In the genomic region with DNA sequence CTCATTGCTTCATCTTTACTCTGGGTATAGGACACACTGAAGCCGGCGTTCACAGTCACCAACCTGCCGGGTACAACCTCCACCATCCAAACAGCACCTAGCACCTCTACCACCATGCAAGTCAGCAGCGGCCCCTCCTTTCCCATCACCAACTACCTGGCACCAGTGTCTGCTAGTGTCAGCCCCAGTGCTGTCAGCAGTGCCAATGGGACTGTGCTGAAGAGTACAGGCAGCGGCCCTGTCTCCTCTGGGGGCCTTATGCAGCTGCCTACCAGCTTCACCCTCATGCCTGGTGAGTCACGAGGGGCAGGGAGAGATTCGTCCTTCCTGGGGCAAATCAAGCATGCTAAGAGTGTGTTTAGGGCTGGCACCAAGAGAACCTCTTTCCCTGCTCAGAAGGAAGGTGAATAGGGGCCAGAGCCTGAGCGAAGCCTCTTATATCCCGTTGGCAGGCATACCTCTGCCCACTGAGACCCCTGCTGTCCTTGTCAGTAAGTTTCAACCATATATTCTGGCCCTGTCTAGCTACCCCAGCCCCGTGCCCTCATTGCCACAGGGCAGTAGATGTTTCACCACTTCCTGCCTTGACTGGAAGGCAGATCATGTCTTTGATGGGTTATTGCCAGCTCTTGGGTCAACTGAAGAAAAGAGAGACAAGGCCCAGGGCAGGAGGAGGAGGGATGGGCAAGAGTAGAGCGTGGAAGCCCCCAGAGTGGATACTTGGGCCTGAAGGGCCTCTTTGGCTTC, we compare ENCODE assay signal across 12 cellular contexts. TPM values are rescaled to one million over a fixed set of nuclear protein-coding genes. Genes with fewer than 3 reads are reported as not detected.
DNase-seq lines count a peak whose midpoint lies in the region; ATAC-seq, FAIRE-seq and TF ChIP-seq lines count a peak whose summit lies in the region.
"Had no signal": no experiment of that assay in that cellular context is flagged by ENCODE, and none has a peak within 500 bp of the region (broad histone marks: within the 10 kb centered on the region; RNA-seq: fewer than 3 reads in every experiment).

No MANE protein-coding gene starts in this region.

- BruUV-seq in HepG2 (replicated peaks; lab: Mats Ljungman, UMichigan): no TSS peak

- H3K4me1 Mint-ChIP-seq in chondrocyte (ENCODE audit: low read depth) (peaks cover 29% of the 10 kb centered on the region), neural crest cell (peaks cover 31% of the 10 kb centered on the region)

- TF ChIP-seq CTCF in liver (IDR thresholded peaks at IDR 0.05; ENCODE audit: low read depth, low read length, missing input control) (no peak), HepG2 (CRISPR knock-in tag; IDR thresholded peaks at IDR 0.05) (no peak), chondrocyte (IDR thresholded peaks at IDR 0.05) (no peak), neural crest cell (conservative IDR thresholded peaks at IDR 0.05) (no peak), vagina (IDR thresholded peaks at IDR 0.05) (no peak)

- H3K4me1 ChIP-seq in liver (ENCODE audit: control insufficient read depth in 4 of 4, insufficient read depth in 4 of 4, low read length in 3 of 4) (peaks cover 3 to 26% (median 18%) of the 10 kb centered on the region in 4 donors), HepG2 (ENCODE audit: insufficient read depth, low read length) (peaks cover 28% of the 10 kb centered on the region), vagina (peaks cover 35% of the 10 kb centered on the region)

- FAIRE-seq in HepG2 (lab: Jason Lieb, UNC): no peak

- no peak for DNase-seq in HepG2 (ENCODE audit: low spot score)
- DNase-seq in chondrocyte (ENCODE audit: low spot score): no peak
- DNase-seq in neural crest cell (ENCODE audit: low read depth, low spot score): no peak
- DNase-seq in vagina (ENCODE audit: extremely low spot score in 2 of 2): no peak
- no peak for DNase-seq in NCI-H2227 (lab: John Stamatoyannopoulos, UW; ENCODE audit: unreplicated experiment)
- DNase-seq in mucosa of gallbladder (ENCODE audit: low spot score): no peak
- DNase-seq in NCI-H1417 (lab: John Stamatoyannopoulos, UW): no peak
- DNase-seq: C1 segment of cervical spinal cord, heart right ventricle, NCI-H1694 treated with DMSO at 0.1 percent for 48 hours, thyroid gland had no signal

- intact Hi-C loops in HepG2 (cut with micrococcal nuclease; ENCODE audit: unreplicated experiment): no loop called here
- intact Hi-C loops in vagina (cut with DNase I): no loop called here

- TF ChIP-seq EP300 in HepG2 (IDR thresholded peaks at IDR 0.05; ENCODE audit: low read depth in 2 of 2, low read length in 2 of 2): no peak
- no peak for TF ChIP-seq EP300 in HepG2 (CRISPR knock-in tag; IDR thresholded peaks at IDR 0.05; ENCODE audit: borderline replicate concordance)

- peak overlapping the region; percentile 61 for H3K27ac Mint-ChIP-seq in chondrocyte (ENCODE audit: unreplicated experiment)
- H3K27ac Mint-ChIP-seq in neural crest cell (ENCODE audit: unreplicated experiment): peak overlapping the region; percentile 62

- TF ChIP-seq POLR2A in HepG2 (IDR thresholded peaks at IDR 0.05; ENCODE audit: insufficient read depth in 1 of 2, low read depth in 2 of 2, low read length in 2 of 2) (no peak; a peak in 1 of 4 replicates), vagina (IDR thresholded peaks at IDR 0.05) (no peak)

- H3K9me3 ChIP-seq in liver (ENCODE audit: control insufficient read depth in 4 of 4, low read length in 3 of 4): no peaks in the 10 kb centered on the region
- H3K9me3 ChIP-seq in HepG2 (ENCODE audit: low read length): no peaks in the 10 kb centered on the region
- H3K9me3 ChIP-seq in vagina: no peaks in the 10 kb centered on the region
- H3K9me3 ChIP-seq: heart right ventricle, thyroid gland had no signal

- peaks cover 18 to 38% (median 34%) of the 10 kb centered on the region in 4 donors for H3K36me3 ChIP-seq in liver (ENCODE audit: control insufficient read depth in 4 of 4, insufficient read depth in 3 of 4, low read depth in 1 of 4, low read length in 3 of 4)
- peaks cover 28 to 42% of the 10 kb centered on the region in 2 experiments for H3K36me3 ChIP-seq in HepG2 (replicated peaks in 1 of 2; ENCODE audit: control insufficient read depth in 1 of 2, insufficient read depth in 2 of 2, low read length in 2 of 2)
- H3K36me3 ChIP-seq in vagina: peaks cover 0 to 44% of the 10 kb centered on the region in 2 donors

- no peak for ATAC-seq in HepG2
- ATAC-seq: heart right ventricle had no signal

- CTCF ChIA-PET in HepG2 (lab: Yijun Ruan, JAX; ENCODE audit: low intra/inter-chr PET ratio, low total read pairs): no interaction called here

- in situ Hi-C loops in HepG2 (cut with HindIII; ENCODE audit: extremely low pct_ligation_motif_present, low pct_unique_long_range_greater_than_20kb): no loop called here

- H3K79me2 ChIP-seq in HepG2 (ENCODE audit: insufficient read depth, low read length): peaks cover 36% of the 10 kb centered on the region

- H2AFZ ChIP-seq in HepG2 (ENCODE audit: low read length): no peak overlapping the region

- H4K20me1 ChIP-seq in HepG2 (ENCODE audit: insufficient read depth, low read length): peaks cover 32% of the 10 kb centered on the region

- H3K27ac ChIP-seq in liver (ENCODE audit: low read depth in 1 of 2, low read length in 2 of 2) (peak overlapping the region; percentile 3 to 37), HepG2 (ENCODE audit: extremely low read length, insufficient read depth, low read length) (no peak overlapping the region), vagina (peak overlapping the region; percentile 97)

- H3K27me3 Mint-ChIP-seq in chondrocyte (ENCODE audit: low read depth) (no peaks in the 10 kb centered on the region), neural crest cell (ENCODE audit: low read depth) (no peaks in the 10 kb centered on the region)

- WGBS in liver: 95% methylated on average over 11 of the region's 11 CpGs
- 97% methylated on average over 11 of the region's 11 CpGs for WGBS in HepG2 (ENCODE audit: low lambda C conversion rate)

- H3K4me2 ChIP-seq in HepG2 (ENCODE audit: low read depth, low read length): no peak overlapping the region

- POLR2A ChIA-PET in HepG2 (lab: Yijun Ruan, JAX): interaction anchor here (1.2 to 1.9 kb wide), 4 partner anchors 49 to 454 kb away, joined by 3 to 12 read pairs (median 5); a partner anchor contains a TSS

- H3K9me3 Mint-ChIP-seq in chondrocyte (ENCODE audit: low read depth): no peaks in the 10 kb centered on the region
- no peaks in the 10 kb centered on the region for H3K9me3 Mint-ChIP-seq in neural crest cell

- H3K9ac ChIP-seq in liver (ENCODE audit: low read depth in 1 of 2, low read length in 2 of 2) (no peak overlapping the region), HepG2 (ENCODE audit: insufficient read depth, low read depth, low read length) (no peak overlapping the region)

- H3K27me3 ChIP-seq in liver (ENCODE audit: control insufficient read depth in 4 of 4, insufficient read depth in 4 of 4, low read length in 3 of 4) (no peaks in the 10 kb centered on the region), HepG2 (ENCODE audit: control insufficient read depth in 1 of 2, insufficient read depth in 2 of 2, low read length in 2 of 2) (no peaks in the 10 kb centered on the region; a peak in 1 of 5 replicates), vagina (no peaks in the 10 kb centered on the region)
- H3K27me3 ChIP-seq: heart right ventricle, thyroid gland had no signal

- no peak for TF ChIP-seq RAD21 in liver (IDR thresholded peaks at IDR 0.05)
- TF ChIP-seq RAD21 in HepG2 (CRISPR knock-in tag; IDR thresholded peaks at IDR 0.05): no peak

- H3K36me3 Mint-ChIP-seq in chondrocyte (ENCODE audit: low read depth) (peaks cover 24% of the 10 kb centered on the region), neural crest cell (ENCODE audit: low read depth) (peaks cover 5% of the 10 kb centered on the region)

- H3K4me3 Mint-ChIP-seq in chondrocyte (ENCODE audit: unreplicated experiment): no peak overlapping the region
- no peak overlapping the region for H3K4me3 Mint-ChIP-seq in neural crest cell

- H3K4me3 ChIP-seq in liver (ENCODE audit: low read depth in 1 of 3, low read length in 3 of 3) (no peak overlapping the region), HepG2 (replicated peaks in 1 of 3; ENCODE audit: insufficient read depth in 1 of 3, low read depth in 2 of 3, low read length in 3 of 3) (no peak overlapping the region), vagina (no peak overlapping the region)
- H3K4me3 ChIP-seq: thyroid gland had no signal

RNA-seq across cellular contexts. Expression of a gene that starts 4.8 kb away (rescaled TPM):
- total RNA-seq in liver: 10 to 100 TPM in 1 of 2 donors, 1 to 10 TPM in 1; 7.1 to 11.7 TPM
- 1 to 10 TPM; 2.0 to 7.1 TPM for polyA plus RNA-seq in liver
- 21.0 and 25.5 TPM in 2 replicates for total RNA-seq in HepG2 (2016; rRNA removed; fragmentation: Illumina TruSeq; extraction: Trizol)
- 4.5 and 4.8 TPM in 2 replicates for total RNA-seq in HepG2 (2016; cell fraction: cytosol; rRNA removed; fragmentation: Illumina TruSeq; extraction: Trizol; ENCODE audit: low read depth)
- 19.0 and 26.0 TPM in 2 replicates for total RNA-seq in HepG2 (2016; cell fraction: insoluble cytoplasmic fraction; rRNA removed; fragmentation: Illumina TruSeq; extraction: Trizol)
- 20.6 and 21.0 TPM in 2 replicates for total RNA-seq in HepG2 (2016; cell fraction: membrane; rRNA removed; fragmentation: Illumina TruSeq; extraction: Trizol)
- total RNA-seq in HepG2 (2016; cell fraction: nucleus; rRNA removed; fragmentation: Illumina TruSeq; extraction: Trizol): 15.5 and 17.7 TPM in 2 replicates
- polyA plus RNA-seq in HepG2 (2011; rRNA removed): 44.1 and 45.7 TPM in 2 replicates
- polyA plus RNA-seq in HepG2 (2011; cell fraction: cytosol; rRNA removed): 30.8 and 42.8 TPM in 2 replicates
- 50.7 and 72.8 TPM in 2 replicates for polyA plus RNA-seq in HepG2 (2011; cell fraction: nucleus; rRNA removed)
- polyA plus RNA-seq in HepG2 (2012): 18.6 and 23.1 TPM in 2 replicates
- 5.2 and 5.4 TPM in 2 replicates for polyA plus RNA-seq in HepG2 (2016; cell fraction: cytosol; fragmentation: Illumina TruSeq; extraction: Trizol; ENCODE audit: low read depth)
- 26.4 and 31.7 TPM in 2 replicates for polyA plus RNA-seq in HepG2 (2016; cell fraction: insoluble cytoplasmic fraction; fragmentation: Illumina TruSeq; extraction: Trizol; ENCODE audit: low read depth)
- polyA plus RNA-seq in HepG2 (2016; cell fraction: membrane; fragmentation: Illumina TruSeq; extraction: Trizol; ENCODE audit: low read depth): 19.0 and 19.4 TPM in 2 replicates
- 33.8 and 35.3 TPM in 2 replicates for polyA plus RNA-seq in HepG2 (2016; cell fraction: nucleus; fragmentation: Illumina TruSeq; extraction: Trizol; ENCODE audit: insufficient read depth, low read depth)
- polyA minus RNA-seq in HepG2 (2011; rRNA and poly(A)+ RNA removed; ENCODE audit: low replicate concordance): 59.4 and 75.9 TPM in 2 replicates
- polyA minus RNA-seq in HepG2 (2011; cell fraction: cytosol; rRNA and poly(A)+ RNA removed): 19.9 and 20.3 TPM in 2 replicates
- 20.2 and 21.3 TPM in 2 replicates for polyA minus RNA-seq in HepG2 (2011; cell fraction: nucleus; rRNA and poly(A)+ RNA removed)
- 42.2 to 43.9 TPM (median 42.7 TPM) in 3 replicates for total RNA-seq in chondrocyte
- total RNA-seq in neural crest cell: 37.5 and 37.8 TPM in 2 replicates
- 28.2 TPM for total RNA-seq in vagina
- total RNA-seq in mucosa of gallbladder: 50.5 TPM

RNA-seq across cellular contexts. Expression of a gene that starts 6.1 kb away (rescaled TPM):
- total RNA-seq in liver (10 to 100 TPM in 1 of 2 donors, 1 to 10 TPM in 1; 7.5 to 21.8 TPM), HepG2 (2016; rRNA removed; fragmentation: Illumina TruSeq; extraction: Trizol) (10.5 and 11.4 TPM in 2 replicates), chondrocyte (17.5 to 36.6 TPM (median 19.8 TPM) in 3 replicates), neural crest cell (37.2 and 37.5 TPM in 2 replicates), vagina (49.1 TPM), mucosa of gallbladder (50.0 TPM)
- polyA plus RNA-seq in liver (1 to 10 TPM; 6.5 to 7.5 TPM), HepG2 (2011; rRNA removed) (13.7 and 15.3 TPM in 2 replicates)
- total RNA-seq in HepG2 (2016; cell fraction: cytosol; rRNA removed; fragmentation: Illumina TruSeq; extraction: Trizol; ENCODE audit: low read depth): 2.5 and 3.7 TPM in 2 replicates
- 8.8 and 14.5 TPM in 2 replicates for total RNA-seq in HepG2 (2016; cell fraction: insoluble cytoplasmic fraction; rRNA removed; fragmentation: Illumina TruSeq; extraction: Trizol)
- 3.3 and 4.2 TPM in 2 replicates for total RNA-seq in HepG2 (2016; cell fraction: membrane; rRNA removed; fragmentation: Illumina TruSeq; extraction: Trizol)
- total RNA-seq in HepG2 (2016; cell fraction: nucleus; rRNA removed; fragmentation: Illumina TruSeq; extraction: Trizol): 18.4 and 18.7 TPM in 2 replicates
- polyA plus RNA-seq in HepG2 (2011; cell fraction: cytosol; rRNA removed): 4.9 and 5.0 TPM in 2 replicates
- polyA plus RNA-seq in HepG2 (2011; cell fraction: nucleus; rRNA removed): 123 and 139 TPM in 2 replicates
- 9.9 and 12.7 TPM in 2 replicates for polyA plus RNA-seq in HepG2 (2012)
- 1.2 and 1.5 TPM in 2 replicates for polyA plus RNA-seq in HepG2 (2016; cell fraction: cytosol; fragmentation: Illumina TruSeq; extraction: Trizol; ENCODE audit: low read depth)
- polyA plus RNA-seq in HepG2 (2016; cell fraction: insoluble cytoplasmic fraction; fragmentation: Illumina TruSeq; extraction: Trizol; ENCODE audit: low read depth): 6.8 and 7.5 TPM in 2 replicates
- polyA plus RNA-seq in HepG2 (2016; cell fraction: membrane; fragmentation: Illumina TruSeq; extraction: Trizol; ENCODE audit: low read depth): 1.9 and 2.7 TPM in 2 replicates
- 44.2 and 47.7 TPM in 2 replicates for polyA plus RNA-seq in HepG2 (2016; cell fraction: nucleus; fragmentation: Illumina TruSeq; extraction: Trizol; ENCODE audit: insufficient read depth, low read depth)
- polyA minus RNA-seq in HepG2 (2011; rRNA and poly(A)+ RNA removed; ENCODE audit: low replicate concordance): 19.3 and 22.3 TPM in 2 replicates
- polyA minus RNA-seq in HepG2 (2011; cell fraction: cytosol; rRNA and poly(A)+ RNA removed): 4.7 and 5.5 TPM in 2 replicates
- polyA minus RNA-seq in HepG2 (2011; cell fraction: nucleus; rRNA and poly(A)+ RNA removed): 30.8 and 32.9 TPM in 2 replicates

RNA-seq across cellular contexts. Expression of a gene that starts 53.4 kb away (rescaled TPM):
- total RNA-seq in liver: 10 to 100 TPM; 53.2 to 59.8 TPM
- polyA plus RNA-seq in liver: 100 to 1,000 TPM; 147 to 195 TPM
- total RNA-seq in HepG2 (2016; rRNA removed; fragmentation: Illumina TruSeq; extraction: Trizol): 75.0 and 75.1 TPM in 2 replicates
- 50.9 and 56.3 TPM in 2 replicates for total RNA-seq in HepG2 (2016; cell fraction: cytosol; rRNA removed; fragmentation: Illumina TruSeq; extraction: Trizol; ENCODE audit: low read depth)
- total RNA-seq in HepG2 (2016; cell fraction: insoluble cytoplasmic fraction; rRNA removed; fragmentation: Illumina TruSeq; extraction: Trizol): 75.1 and 81.5 TPM in 2 replicates
- total RNA-seq in HepG2 (2016; cell fraction: membrane; rRNA removed; fragmentation: Illumina TruSeq; extraction: Trizol): 52.3 and 60.5 TPM in 2 replicates
- 31.4 and 33.7 TPM in 2 replicates for total RNA-seq in HepG2 (2016; cell fraction: nucleus; rRNA removed; fragmentation: Illumina TruSeq; extraction: Trizol)
- 56.5 and 65.8 TPM in 2 replicates for polyA plus RNA-seq in HepG2 (2011; rRNA removed)
- polyA plus RNA-seq in HepG2 (2011; cell fraction: cytosol; rRNA removed): 106 and 143 TPM in 2 replicates
- 62.4 and 67.4 TPM in 2 replicates for polyA plus RNA-seq in HepG2 (2011; cell fraction: nucleus; rRNA removed)
- 43.1 and 47.9 TPM in 2 replicates for polyA plus RNA-seq in HepG2 (2012)
- 62.6 and 68.8 TPM in 2 replicates for polyA plus RNA-seq in HepG2 (2016; cell fraction: cytosol; fragmentation: Illumina TruSeq; extraction: Trizol; ENCODE audit: low read depth)
- 76.7 and 82.8 TPM in 2 replicates for polyA plus RNA-seq in HepG2 (2016; cell fraction: insoluble cytoplasmic fraction; fragmentation: Illumina TruSeq; extraction: Trizol; ENCODE audit: low read depth)
- 47.1 and 47.7 TPM in 2 replicates for polyA plus RNA-seq in HepG2 (2016; cell fraction: membrane; fragmentation: Illumina TruSeq; extraction: Trizol; ENCODE audit: low read depth)
- polyA plus RNA-seq in HepG2 (2016; cell fraction: nucleus; fragmentation: Illumina TruSeq; extraction: Trizol; ENCODE audit: insufficient read depth, low read depth): 66.2 and 72.5 TPM in 2 replicates
- polyA minus RNA-seq in HepG2 (2011; rRNA and poly(A)+ RNA removed; ENCODE audit: low replicate concordance): 38.8 and 62.4 TPM in 2 replicates
- polyA minus RNA-seq in HepG2 (2011; cell fraction: cytosol; rRNA and poly(A)+ RNA removed): 10.5 and 15.4 TPM in 2 replicates
- 15.3 and 16.7 TPM in 2 replicates for polyA minus RNA-seq in HepG2 (2011; cell fraction: nucleus; rRNA and poly(A)+ RNA removed)
- total RNA-seq in chondrocyte: 22.8 to 34.1 TPM (median 24.5 TPM) in 3 replicates
- total RNA-seq in neural crest cell: 50.3 and 55.1 TPM in 2 replicates
- 61.9 TPM for total RNA-seq in vagina
- 58.2 TPM for total RNA-seq in mucosa of gallbladder
